In genomic region chr12:120292661-120293531, GRCh38 we compare ENCODE assay signal across 1 cellular context.
TF ChIP-seq lines count a peak whose summit lies in the region.

TSS of gene RNU4-1 (minus strand) at chr12:120293237.

TF ChIP-seq in HCT116, 20 proteins besides CTCF, POLR2A, EP300 and RAD21 (continued from another document):
- TF ChIP-seq REST (IDR thresholded peaks at IDR 0.05; ENCODE audit: low read depth) (no peak), SIN3A (IDR thresholded peaks at IDR 0.05; ENCODE audit: low read depth) (peak; percentile 100), TCF7L2 (IDR thresholded peaks at IDR 0.05; ENCODE audit: borderline replicate concordance, extremely low read depth, insufficient read depth, insufficient read length) (peak; percentile 7), ATF3 (IDR thresholded peaks at IDR 0.05) (no peak), CBX3 (IDR thresholded peaks at IDR 0.05; ENCODE audit: low read depth) (peak; percentile 98), MAX (IDR thresholded peaks at IDR 0.05) (peak; percentile 71), POLR2AphosphoS5 (IDR thresholded peaks at IDR 0.05; ENCODE audit: low read depth, low read length) (peak; percentile 100)
